ENCODE assay signal across 9 cellular contexts in genomic region chr1:48688102-48688760, GRCh38.
DNase-seq lines count a peak whose midpoint lies in the region; ATAC-seq and TF ChIP-seq lines count a peak whose summit lies in the region.
"Had no signal": no experiment of that assay in that cellular context is flagged by ENCODE, and none has a peak within 500 bp of the region (broad histone marks: within the 10 kb centered on the region; RNA-seq: fewer than 3 reads in every experiment).

No MANE protein-coding gene starts in this region.

- no peak overlapping the region for H3K27ac Mint-ChIP-seq in Calu3 (ENCODE audit: unreplicated experiment)

- no TSS peak for BruUV-seq in Calu3 (replicated peaks; lab: Mats Ljungman, UMichigan)

- DNase-seq in Calu3 (peak; percentile 15), HuH-7.5 (ENCODE audit: low spot score) (peak; percentile 23), fibroblast of the aortic adventitia (ENCODE audit: low read depth) (no peak), RWPE1 (ENCODE audit: low spot score) (no peak), mucosa of descending colon (no peak), prostate gland (ENCODE audit: low spot score) (no peak), mesenteric fat pad (ENCODE audit: low spot score) (no peak)

- H3K36me3 Mint-ChIP-seq in Calu3 (ENCODE audit: insufficient read depth, unreplicated experiment), result no peaks in the 10 kb centered on the region

- peaks cover 4% of the 10 kb centered on the region for H3K4me1 Mint-ChIP-seq in Calu3 (ENCODE audit: low read depth, unreplicated experiment)

- H3K27ac ChIP-seq in RWPE1, result no peak overlapping the region
- no peak overlapping the region for H3K27ac ChIP-seq in prostate gland
- H3K27ac ChIP-seq: thoracic aorta had no signal

- H3K9me3 Mint-ChIP-seq in Calu3 (ENCODE audit: low read depth, unreplicated experiment), result no peaks in the 10 kb centered on the region

- 61% methylated on average over 3 of the region's 3 CpGs for WGBS in prostate gland

- H3K36me3 ChIP-seq in mucosa of descending colon (ENCODE audit: low read depth), result no peaks in the 10 kb centered on the region
- H3K36me3 ChIP-seq in prostate gland, result no peaks in the 10 kb centered on the region
- H3K36me3 ChIP-seq: thoracic aorta had no signal

- H3K27me3 Mint-ChIP-seq in Calu3 (ENCODE audit: unreplicated experiment), result no peaks in the 10 kb centered on the region

- no peak overlapping the region for H3K4me3 ChIP-seq in fibroblast of the aortic adventitia (ENCODE audit: low read depth, low read length)
- H3K4me3 ChIP-seq in mucosa of descending colon, result no peak overlapping the region
- no peak overlapping the region for H3K4me3 ChIP-seq in prostate gland
- H3K4me3 ChIP-seq: thoracic aorta had no signal

- H3K4me1 ChIP-seq in mucosa of descending colon (ENCODE audit: low read depth) (no peaks in the 10 kb centered on the region), prostate gland (replicated peaks) (no peaks in the 10 kb centered on the region)

- no peak overlapping the region for H3K4me3 Mint-ChIP-seq in Calu3 (ENCODE audit: low read depth, unreplicated experiment)

- ATAC-seq in GM21390 (IDR thresholded peaks at IDR 0.05; ENCODE audit: unreplicated experiment) (peak; percentile 78), mucosa of descending colon (no peak)

- H3K27me3 ChIP-seq in prostate gland (replicated peaks; ENCODE audit: insufficient read depth), result no peaks in the 10 kb centered on the region

- POLR2A ChIA-PET in RWPE1 (lab: Yijun Ruan, JAX; ENCODE audit: low non-redundant PET), result no interaction called here

- TF ChIP-seq POLR2A in prostate gland (IDR thresholded peaks at IDR 0.05), result no peak

- intact Hi-C loops in Calu3 (cut with micrococcal nuclease; ENCODE audit: unreplicated experiment), result loop anchor here (10.0 kb wide), 1 partner anchor 1647 kb away; no protein-coding TSS in a partner anchor
- intact Hi-C loops in mucosa of descending colon (cut with DNase I, micrococcal nuclease), result no loop called here
- intact Hi-C loops in prostate gland (cut with DNase I), result no loop called here

- H3K9me3 ChIP-seq in mucosa of descending colon, result no peaks in the 10 kb centered on the region
- no peaks in the 10 kb centered on the region for H3K9me3 ChIP-seq in prostate gland
- H3K9me3 ChIP-seq: thoracic aorta had no signal

- TF ChIP-seq CTCF in Calu3 (IDR thresholded peaks at IDR 0.05; ENCODE audit: unreplicated experiment), result peak; percentile 42
- TF ChIP-seq CTCF in fibroblast of the aortic adventitia (IDR thresholded peaks at IDR 0.05; ENCODE audit: insufficient read depth, low read length), result peak; percentile 32
- no peak for TF ChIP-seq CTCF in RWPE1 (conservative IDR thresholded peaks at IDR 0.05; ENCODE audit: low read depth)
- no peak for TF ChIP-seq CTCF in mucosa of descending colon (IDR thresholded peaks at IDR 0.05)
- TF ChIP-seq CTCF in prostate gland (IDR thresholded peaks at IDR 0.05), result no peak

- CTCF ChIA-PET in Calu3 (lab: Charles Lee) (interaction anchor here (0.7 to 1.9 kb wide), 3 partner anchors 11 to 129 kb away, joined by 3 to 5 read pairs (median 5); no protein-coding TSS in a partner anchor), RWPE1 (lab: Yijun Ruan, JAX) (interaction anchor here (0.7 kb wide), 1 partner anchor 612 kb away, joined by 4 read pairs; no protein-coding TSS in a partner anchor)

Comparison
In these comparisons a context has a peak if more than half of its experiments do, and no peak if none do; other contexts are left out.
1. DNase-seq: peak in Calu3 (single experiment) and HuH-7.5 (single experiment); none in fibroblast of the aortic adventitia (single experiment), RWPE1 (single experiment), mucosa of descending colon (0 of 3), prostate gland (single experiment) and mesenteric fat pad (single experiment).
2. CTCF ChIP-seq: peak in Calu3 (single experiment) and fibroblast of the aortic adventitia (single experiment); none in RWPE1 (single experiment), mucosa of descending colon (single experiment) and prostate gland (0 of 4).